Comparison of ENCODE assay signal across 9 cellular contexts in genomic region chr2:25078171-25079049, GRCh38. TPM values are rescaled to one million over a fixed set of nuclear protein-coding genes. Genes with fewer than 3 reads are reported as not detected.
DNase-seq lines count a peak whose midpoint lies in the region; ATAC-seq, FAIRE-seq and TF ChIP-seq lines count a peak whose summit lies in the region.
"Had no signal": no experiment of that assay in that cellular context is flagged by ENCODE, and none has a peak within 500 bp of the region (broad histone marks: within the 10 kb centered on the region; RNA-seq: fewer than 3 reads in every experiment).

No MANE protein-coding gene starts in this region.

- H3K27me3 Mint-ChIP-seq in HFFc6 (ENCODE audit: insufficient read depth): peaks cover 46% of the 10 kb centered on the region

- TF ChIP-seq CTCF in HFFc6 (IDR thresholded peaks at IDR 0.05) (no peak), fibroblast of pulmonary artery (IDR thresholded peaks at IDR 0.05; ENCODE audit: low read length, missing control alignments) (no peak), GM13977 (IDR thresholded peaks at IDR 0.05; ENCODE audit: extremely low read depth, insufficient read depth, missing control alignments) (no peak), D721Med (IDR thresholded peaks at IDR 0.05; ENCODE audit: insufficient read depth, missing control alignments) (no peak)

- peak overlapping the region; percentile 12; the same call in 1 of the 2 replicates for H3K27ac Mint-ChIP-seq in HFFc6

- no peaks in the 10 kb centered on the region for H3K9me3 Mint-ChIP-seq in HFFc6

- H3K4me1 Mint-ChIP-seq in HFFc6 (ENCODE audit: low read depth): peaks cover 22% of the 10 kb centered on the region

- FAIRE-seq in frontal cortex (lab: Jason Lieb, UNC): no peak
- no peak for FAIRE-seq in D721Med (lab: Jason Lieb, UNC)

- DNase-seq in HFFc6: peak; percentile 72
- DNase-seq in RKO (ENCODE audit: low spot score): peak; percentile 19
- DNase-seq in fibroblast of pulmonary artery (ENCODE audit: low read depth): peak; percentile 50
- peak; percentile 20 for DNase-seq in skeletal muscle cell (ENCODE audit: low read depth)
- DNase-seq in frontal cortex (ENCODE audit: low spot score in 2 of 2): no peak
- DNase-seq in GM13977 (ENCODE audit: low spot score): no peak
- no peak for DNase-seq in D721Med (ENCODE audit: insufficient read length, low spot score)

- no peak overlapping the region for H3K4me3 ChIP-seq in fibroblast of pulmonary artery (replicated peaks; ENCODE audit: low read depth, low read length)
- H3K4me3 ChIP-seq in skeletal muscle cell (ENCODE audit: low read depth, low read length): no peak overlapping the region

- no peaks in the 10 kb centered on the region for H3K36me3 Mint-ChIP-seq in HFFc6 (ENCODE audit: low read depth)

- no peak overlapping the region for H3K4me3 Mint-ChIP-seq in HFFc6

- no peak for ATAC-seq in GM19397 (IDR thresholded peaks at IDR 0.05; ENCODE audit: unreplicated experiment)
- ATAC-seq: activated CD4-positive, CD25-positive, alpha-beta regulatory T cell treated with anti-CD3 and anti-CD28 coated beads, Interleukin-2, amount 50 U/mL, for 24 hours had no signal

- in situ Hi-C loops in GM13977 (cut with MboI; ENCODE audit: low pct_unique_long_range_greater_than_20kb, low sequenced_read_pairs, unreplicated experiment): no loop called here

RNA-seq across cellular contexts. Expression of gene EFR3B, which starts 36.5 kb away (rescaled TPM):
- total RNA-seq in HFFc6 (2021; fragmentation: NEBNext Ultra II Directional; extraction: Animal tissue kit (Norgen Biotek cat#: 25700)): under 1 TPM; 0.17 to 0.54 (median 0.33) TPM
- total RNA-seq in frontal cortex: 42.0 TPM

Comparison
In these comparisons a context has a peak if more than half of its experiments do, and no peak if none do; other contexts are left out.
1. DNase-seq: peak in HFFc6 (single experiment), RKO (single experiment), fibroblast of pulmonary artery (single experiment) and skeletal muscle cell (single experiment); none in frontal cortex (0 of 2), GM13977 (single experiment) and D721Med (single experiment).
2. RNA of gene EFR3B, which starts 36.5 kb away (total RNA-seq): 42.0 TPM in frontal cortex (single experiment); 0.17 to 0.54 TPM in HFFc6; every median in the first group is over 10 times any median in the second.